Comparison of ENCODE assay signal across 14 cellular contexts in the genomic region with DNA sequence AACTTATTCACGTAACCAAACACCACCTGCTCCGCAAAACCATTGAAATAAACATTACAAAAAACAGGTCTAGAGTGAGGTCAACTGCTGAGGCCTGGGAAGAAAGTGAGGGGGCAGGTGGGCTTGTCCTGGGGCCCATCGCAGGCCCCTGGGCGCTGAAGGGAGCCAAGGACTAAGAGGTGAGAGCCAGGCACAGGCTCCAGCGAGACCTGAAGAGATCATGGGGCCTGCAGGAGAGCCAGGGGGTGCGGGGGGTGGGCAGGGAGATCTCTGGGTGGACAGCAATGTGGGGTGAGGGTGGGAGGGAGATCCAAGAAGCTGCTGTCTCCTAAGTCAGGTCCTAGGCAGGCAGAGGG. TPM values are rescaled to one million over a fixed set of nuclear protein-coding genes. Genes with fewer than 3 reads are reported as not detected.
DNase-seq lines count a peak whose midpoint lies in the region; ATAC-seq, FAIRE-seq and TF ChIP-seq lines count a peak whose summit lies in the region.
"Had no signal": no experiment of that assay in that cellular context is flagged by ENCODE, and none has a peak within 500 bp of the region (broad histone marks: within the 10 kb centered on the region; RNA-seq: fewer than 3 reads in every experiment).

No MANE protein-coding gene starts in this region.

- H3K27ac Mint-ChIP-seq in T-cell, result no peak overlapping the region
- H3K27ac Mint-ChIP-seq: activated T-helper 2 cell treated with anti-CD3 and anti-CD28 coated beads, Interferon-gamma antibody, Interleukin-2, Interleukin-4, amounts not matched to agents 10 μg/mL and 5 μg/mL and 100 μg/mL, durations not matched to agents 14 hours and 24 hours and 36 hours had no signal

- TF ChIP-seq CTCF in C4-2B (conservative IDR thresholded peaks at IDR 0.05), result no peak
- no peak for TF ChIP-seq CTCF in Peyer's patch (IDR thresholded peaks at IDR 0.05)
- TF ChIP-seq CTCF in neutrophil (IDR thresholded peaks at IDR 0.05), result no peak

- peak overlapping the region in 3 of 4 donors; percentile 35 to 64 (median 62) for H3K4me3 ChIP-seq in Peyer's patch
- H3K4me3 ChIP-seq in right cardiac atrium (ENCODE audit: low read length), result peak overlapping the region; percentile 29
- H3K4me3 ChIP-seq in neutrophil (ENCODE audit: low read depth in 1 of 2, low read length in 1 of 2), result no peak overlapping the region
- H3K4me3 ChIP-seq: thoracic aorta had no signal

- H3K27me3 ChIP-seq in Peyer's patch (no peaks in the 10 kb centered on the region), right cardiac atrium (ENCODE audit: control insufficient read depth, insufficient read depth) (no peaks in the 10 kb centered on the region), neutrophil (no peaks in the 10 kb centered on the region)

- no peak overlapping the region for H3K4me3 Mint-ChIP-seq in T-cell
- H3K4me3 Mint-ChIP-seq: naive B cell had no signal

- H3K36me3 ChIP-seq in Peyer's patch (no peaks in the 10 kb centered on the region), neutrophil (peaks cover 28% of the 10 kb centered on the region)
- H3K36me3 ChIP-seq: thoracic aorta had no signal

- POLR2A ChIA-PET in T-cell (lab: Charles Lee), result no interaction called here

- H3K4me1 ChIP-seq in Peyer's patch (peaks cover 4 to 43% (median 9%) of the 10 kb centered on the region in 4 donors), right cardiac atrium (ENCODE audit: control insufficient read depth, insufficient read depth, low read length) (no peaks in the 10 kb centered on the region), neutrophil (ENCODE audit: control insufficient read depth in 1 of 2, insufficient read depth in 1 of 2, low read depth in 1 of 2, low read length in 1 of 2) (peaks cover 45 to 51% of the 10 kb centered on the region in 2 experiments)

- intact Hi-C loops in right cardiac atrium (cut with DNase I), result no loop called here

- H3K36me3 Mint-ChIP-seq in T-cell, result no peaks in the 10 kb centered on the region
- H3K36me3 Mint-ChIP-seq: naive B cell had no signal

- CTCF ChIA-PET in T-cell (lab: Charles Lee), result no interaction called here

- no peak for DNase-seq in Peyer's patch
- peak in 1 of 3 donors; percentile 32 for DNase-seq in right cardiac atrium
- no peak for DNase-seq in DMS153 treated with DMSO at 0.1 percent for 48 hours (lab: John Stamatoyannopoulos, UW; ENCODE audit: unreplicated experiment)
- DNase-seq in RCC 7860 (ENCODE audit: low spot score), result no peak
- DNase-seq in activated naive CD4-positive, alpha-beta T cell treated with anti-CD3 and anti-CD28 coated beads, Interleukin-2, amount 50 U/mL, for 16 hours, result no peak
- no peak for DNase-seq in T-cell
- DNase-seq: ACHN; activated CD4-positive, alpha-beta T cell treated with anti-CD3 and anti-CD28 coated beads, Interleukin-2, amount 50 U/mL, for 4 hours; DMS 273 treated with DMSO at 0.1 percent for 48 hours; naive B cell had no signal

- TF ChIP-seq POLR2A in Peyer's patch (IDR thresholded peaks at IDR 0.05), result no peak

- H3K9me3 ChIP-seq in Peyer's patch (no peaks in the 10 kb centered on the region), right cardiac atrium (ENCODE audit: control insufficient read depth, low read length) (no peaks in the 10 kb centered on the region), neutrophil (no peaks in the 10 kb centered on the region)
- H3K9me3 ChIP-seq: thoracic aorta had no signal

- H3K27ac ChIP-seq in C4-2B (peak overlapping the region; percentile 82), Peyer's patch (peak overlapping the region in 3 of 4 donors; percentile 86 to 94 (median 94)), right cardiac atrium (ENCODE audit: low read length) (peak overlapping the region; percentile 85), neutrophil (peak overlapping the region; percentile 96)
- H3K27ac ChIP-seq: thoracic aorta had no signal

- H3K27me3 Mint-ChIP-seq in T-cell, result no peaks in the 10 kb centered on the region
- H3K27me3 Mint-ChIP-seq: naive B cell had no signal

- WGBS in right cardiac atrium, result 88% methylated on average over 6 of the region's 6 CpGs

- FAIRE-seq in RCC 7860 (lab: Jason Lieb, UNC), result no peak

- ATAC-seq in right cardiac atrium (no peak), T-cell (replicated peaks in 1 of 4) (no peak)

- H3K9me3 Mint-ChIP-seq in T-cell, result no peaks in the 10 kb centered on the region
- H3K9me3 Mint-ChIP-seq: activated T-helper 2 cell treated with anti-CD3 and anti-CD28 coated beads, Interferon-gamma antibody, Interleukin-2, Interleukin-4, amounts not matched to agents 10 μg/mL and 5 μg/mL and 100 μg/mL, durations not matched to agents 14 hours and 24 hours and 36 hours; naive B cell had no signal

- peaks cover 11 to 14% (median 13%) of the 10 kb centered on the region in 3 donors for H3K4me1 Mint-ChIP-seq in T-cell

RNA-seq across cellular contexts. Expression of gene ARHGAP27, which starts 7.9 kb away (rescaled TPM):
- total RNA-seq in Peyer's patch, result 100 to 1,000 TPM; 112 to 385 (median 258) TPM
- total RNA-seq in right cardiac atrium, result 10 to 100 TPM; 25.1 to 32.0 (median 28.1) TPM
- polyA plus RNA-seq in right cardiac atrium, result 26.8 TPM
- 100 to 1,000 TPM in 3 of 5 donors, 10 to 100 TPM in 2; 56.4 to 120 (median 113) TPM for total RNA-seq in T-cell

Comparison
In these comparisons a context has a peak if more than half of its experiments do, and no peak if none do; other contexts are left out.
1. H3K4me3 ChIP-seq: peak in Peyer's patch (3 of 4) and right cardiac atrium (single experiment); none in neutrophil (0 of 2).
2. Peak in every context shown above with its lines, with median percentiles within 50 percentile points of each other: H3K27ac ChIP-seq.